Comparison of ENCODE assay signal across 19 cellular contexts in the genomic region with DNA sequence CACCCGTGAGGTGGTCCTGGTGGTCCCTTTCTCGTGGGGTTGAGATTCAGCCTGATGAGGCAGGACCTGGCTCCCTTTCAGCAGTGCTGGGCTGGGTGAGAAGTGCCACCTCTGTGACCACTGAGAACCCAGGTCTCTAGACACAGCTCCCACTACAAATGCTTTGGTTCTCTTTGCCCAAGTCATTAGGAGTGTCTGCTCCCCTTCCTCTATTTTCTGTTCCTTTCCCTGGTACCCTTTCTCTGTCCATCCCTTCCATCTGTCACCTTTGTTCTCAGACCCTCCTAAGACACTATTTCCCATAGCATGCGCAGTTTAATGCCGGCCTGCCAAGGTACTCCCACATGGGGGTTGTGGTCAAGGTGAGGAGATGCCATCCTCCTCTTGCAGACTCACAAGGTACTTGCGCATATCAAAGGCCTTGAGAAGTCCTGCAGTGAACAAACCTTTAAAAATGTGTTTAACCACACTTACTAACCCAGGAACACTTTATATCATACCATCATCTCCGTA.
DNase-seq lines count a peak whose midpoint lies in the region; ATAC-seq and TF ChIP-seq lines count a peak whose summit lies in the region.
"Had no signal": no experiment of that assay in that cellular context is flagged by ENCODE, and none has a peak within 500 bp of the region (broad histone marks: within the 10 kb centered on the region; RNA-seq: fewer than 3 reads in every experiment).

No MANE protein-coding gene starts in this region.

- peaks cover 37% of the 10 kb centered on the region for H3K36me3 ChIP-seq in HUES48 (ENCODE audit: control insufficient read depth, insufficient read depth, low read length)
- H3K36me3 ChIP-seq in endodermal cell (ENCODE audit: control insufficient read depth, insufficient read depth, low read length) = peaks cover 3% of the 10 kb centered on the region
- peaks cover 33% of the 10 kb centered on the region for H3K36me3 ChIP-seq in iPS-18a (ENCODE audit: control insufficient read depth, low read depth, low read length)
- H3K36me3 ChIP-seq: BLaER1 had no signal

- ATAC-seq in HG02970 (IDR thresholded peaks at IDR 0.05; ENCODE audit: low FRiP score, unreplicated experiment) (no peak), GM18873 (IDR thresholded peaks at IDR 0.05; ENCODE audit: low FRiP score, unreplicated experiment) (no peak)
- ATAC-seq in activated CD4-positive, CD25-positive, alpha-beta regulatory T cell treated with anti-CD3 and anti-CD28 coated beads, Interleukin-2, amount 50 U/mL, for 24 hours = no peak
- ATAC-seq: GM12878, K562 had no signal

- H3K4me3 ChIP-seq in HUES48 (ENCODE audit: low read depth, low read length) (no peak overlapping the region), endodermal cell (ENCODE audit: low read length) (no peak overlapping the region), iPS-18a (ENCODE audit: low read length) (no peak overlapping the region)
- H3K4me3 ChIP-seq: BLaER1, GM12878, GM23248, K562 had no signal

- peak; percentile 34 for DNase-seq in ELF-1 (ENCODE audit: low read depth, low spot score)
- DNase-seq in endodermal cell = peak; percentile 71
- DNase-seq in NCI-H510A (lab: John Stamatoyannopoulos, UW) = no peak
- DNase-seq: 8988T; Calu3; CD4-positive, alpha-beta memory T cell; DMS79 treated with DMSO at 0.1 percent for 48 hours; GM23248; H7; IMR-90 had no signal

- no peak overlapping the region for H3K9ac ChIP-seq in HUES48 (ENCODE audit: low read depth, low read length)
- H3K9ac ChIP-seq in endodermal cell (ENCODE audit: extremely low read depth, low read length, poor library complexity, severe bottlenecking) = no peak overlapping the region
- no peak overlapping the region for H3K9ac ChIP-seq in iPS-18a (ENCODE audit: low read length)
- H3K9ac ChIP-seq: BLaER1, GM23248 had no signal

- peaks cover 25% of the 10 kb centered on the region for H3K4me1 Mint-ChIP-seq in endodermal cell
- H3K4me1 Mint-ChIP-seq: CD14-positive monocyte; CD4-positive, alpha-beta memory T cell had no signal

- TF ChIP-seq CTCF in endodermal cell (conservative IDR thresholded peaks at IDR 0.05) = no peak

- peaks cover 24% of the 10 kb centered on the region for H3K36me3 Mint-ChIP-seq in endodermal cell (ENCODE audit: low read depth)
- H3K36me3 Mint-ChIP-seq: CD14-positive monocyte; CD4-positive, alpha-beta memory T cell had no signal

- WGBS in endodermal cell (ENCODE audit: insufficient coverage in 1 of 2, insufficient read length in 1 of 2), 2 experiments = 83 to 93% methylated on average over 3 to 6 of the region's 6 CpGs

- no peak overlapping the region for H3K27ac Mint-ChIP-seq in endodermal cell
- H3K27ac Mint-ChIP-seq: CD4-positive, alpha-beta memory T cell had no signal

- peaks cover 2% of the 10 kb centered on the region for H3K27me3 Mint-ChIP-seq in endodermal cell (ENCODE audit: insufficient read depth)

- H3K9me3 Mint-ChIP-seq in endodermal cell = peaks cover 2% of the 10 kb centered on the region

- H3K27me3 ChIP-seq in HUES48 (ENCODE audit: control insufficient read depth, insufficient read depth, low read length) = no peaks in the 10 kb centered on the region
- H3K27me3 ChIP-seq in endodermal cell (ENCODE audit: control insufficient read depth, insufficient read depth, low read length, poor library complexity, severe bottlenecking) = no peaks in the 10 kb centered on the region
- H3K27me3 ChIP-seq in iPS-18a (ENCODE audit: control insufficient read depth, insufficient read depth, low read length) = no peaks in the 10 kb centered on the region
- H3K27me3 ChIP-seq: BLaER1 had no signal

- H3K27ac ChIP-seq in HUES48 (ENCODE audit: low read depth, low read length) (peak overlapping the region; percentile 56), endodermal cell (ENCODE audit: low read depth, low read length) (no peak overlapping the region), iPS-18a (ENCODE audit: low read length) (peak overlapping the region; percentile 24)
- H3K27ac ChIP-seq: BLaER1, GM23248 had no signal

- no peaks in the 10 kb centered on the region for H3K9me3 ChIP-seq in HUES48 (ENCODE audit: control insufficient read depth, insufficient read depth, low read length)
- H3K9me3 ChIP-seq in endodermal cell (ENCODE audit: control insufficient read depth, low read length) = no peaks in the 10 kb centered on the region
- H3K9me3 ChIP-seq in iPS-18a (ENCODE audit: control insufficient read depth, low read depth, low read length) = no peaks in the 10 kb centered on the region
- H3K9me3 ChIP-seq: BLaER1 had no signal

- no peak overlapping the region for H3K4me3 Mint-ChIP-seq in endodermal cell
- H3K4me3 Mint-ChIP-seq: CD14-positive monocyte; CD4-positive, alpha-beta memory T cell had no signal

- H3K4me1 ChIP-seq in HUES48 (ENCODE audit: control insufficient read depth, insufficient read depth, low read length) (peaks cover 20% of the 10 kb centered on the region), endodermal cell (ENCODE audit: control insufficient read depth, insufficient read depth, low read length) (no peaks in the 10 kb centered on the region), iPS-18a (ENCODE audit: control insufficient read depth, low read depth, low read length) (peaks cover 14% of the 10 kb centered on the region)
- H3K4me1 ChIP-seq: BLaER1 had no signal
